In the genomic region with DNA sequence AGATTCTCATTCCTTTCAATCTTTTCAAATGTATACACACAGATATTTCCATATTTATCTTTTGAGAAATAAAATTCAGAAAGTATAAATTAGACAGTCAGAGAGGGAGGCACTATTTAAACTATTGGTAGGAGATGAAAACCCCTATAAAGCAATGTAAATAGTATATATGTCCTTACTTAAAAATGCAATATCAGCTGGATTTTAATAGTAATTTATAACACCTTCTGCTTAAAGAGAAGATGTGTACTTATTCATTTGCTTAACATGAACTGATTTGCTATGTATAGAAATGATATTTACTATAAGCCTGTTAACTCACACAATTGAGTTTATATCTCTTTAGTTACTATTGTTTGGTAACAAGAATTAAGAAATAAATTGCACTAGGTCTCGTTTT, we compare ENCODE assay signal across 27 cellular contexts.
"Had no signal": no experiment of that assay in that cellular context is flagged by ENCODE, and none has a peak within 500 bp of the region (broad histone marks: within the 10 kb centered on the region; RNA-seq: fewer than 3 reads in every experiment).

No MANE protein-coding gene starts in this region.

- H3K27me3 ChIP-seq: colonic mucosa, esophagus squamous epithelium, gastroesophageal sphincter, heart left ventricle, hepatocyte had no signal

- H3K27ac ChIP-seq: colonic mucosa, epithelial cell of prostate, esophagus squamous epithelium, gastroesophageal sphincter, heart left ventricle, hepatocyte, left ventricle myocardium inferior, lower lobe of right lung had no signal

- H3K4me1 ChIP-seq: colonic mucosa, esophagus squamous epithelium, gastroesophageal sphincter, heart left ventricle, left ventricle myocardium inferior, lower lobe of right lung had no signal

- H3K79me2 ChIP-seq: hepatocyte had no signal

- H3K4me2 ChIP-seq: hepatocyte had no signal

- ATAC-seq: effector memory CD8-positive, alpha-beta T cell; esophagus mucosa; gastroesophageal sphincter; heart left ventricle; left colon; left lobe of liver; lower lobe of right lung; mucosa of descending colon had no signal

- H3K36me3 ChIP-seq: colonic mucosa, esophagus squamous epithelium, gastroesophageal sphincter, heart left ventricle, left ventricle myocardium inferior, lower lobe of right lung had no signal

- DNase-seq: colonic mucosa; cortex of kidney; effector CD8-positive, alpha-beta T cell; effector memory CD8-positive, alpha-beta T cell; endodermal cell; erythroblast; esophagus squamous epithelium; foreskin fibroblast; foreskin melanocyte; heart left ventricle; hypothalamus; immature natural killer cell; islet precursor cell; kidney; kidney glomerular epithelial cell; left colon; left ventricle myocardium inferior; lower lobe of right lung; mesenchymal stem cell; mucosa of descending colon; naive B cell had no signal

- FAIRE-seq: endometrium, kidney had no signal

- H3K4me3 ChIP-seq: colonic mucosa, esophagus squamous epithelium, gastroesophageal sphincter, heart left ventricle, hepatocyte, left ventricle myocardium inferior, lower lobe of right lung, mucosa of descending colon had no signal

- H3K9me3 ChIP-seq: colonic mucosa, esophagus squamous epithelium, gastroesophageal sphincter, heart left ventricle, lower lobe of right lung, mucosa of descending colon had no signal

- H2AFZ ChIP-seq: hepatocyte had no signal
